In the genomic region with DNA sequence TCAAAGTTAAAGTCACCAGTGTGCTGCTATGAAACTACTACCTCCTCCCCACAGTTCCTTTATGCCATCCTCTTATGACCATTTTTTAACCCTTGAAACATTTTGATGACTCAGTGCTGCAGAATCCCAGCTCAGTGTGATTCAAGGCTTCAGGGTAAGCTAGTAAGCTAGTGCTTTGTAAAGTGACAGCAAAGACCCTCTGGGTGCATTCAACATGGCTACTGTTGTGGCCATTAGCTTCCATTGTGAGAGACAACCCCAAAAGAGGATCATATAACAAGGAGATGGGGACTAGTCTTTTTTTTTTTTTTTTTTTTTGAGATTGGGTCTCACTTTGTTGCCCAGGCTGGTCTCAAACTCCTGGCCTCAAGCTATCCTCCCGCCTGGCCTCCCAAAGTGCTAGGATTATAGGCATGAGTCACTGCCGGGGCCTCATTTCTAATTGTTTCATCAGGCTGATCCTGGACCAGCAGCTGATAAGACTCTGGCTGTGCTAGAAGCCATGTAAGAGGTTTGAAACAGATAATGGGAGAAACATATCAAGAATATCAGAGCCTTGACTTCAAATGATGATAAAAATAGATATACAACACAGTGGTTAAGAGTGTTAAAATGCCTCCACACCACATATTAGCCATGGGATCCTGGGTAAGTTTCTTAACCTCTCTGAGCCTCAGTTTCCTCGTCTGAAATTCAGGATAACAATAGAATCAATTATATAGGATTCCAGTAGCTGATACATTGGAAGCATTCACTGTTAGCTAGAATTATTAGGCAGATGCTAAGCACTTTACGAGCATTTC, we compare ENCODE assay signal across 1 cellular context.
TF ChIP-seq lines count a peak whose summit lies in the region.

No MANE protein-coding gene starts in this region.

TF ChIP-seq in K562, 482 proteins besides CTCF, POLR2A, EP300 and RAD21 (continued from another document):
- peak; percentile 51; the same call in 1 of the 2 replicates for TF ChIP-seq MBD2 (IDR thresholded peaks at IDR 0.05; ENCODE audit: borderline replicate concordance, low read depth)
- peak; percentile 62; the same call in 1 of the 2 replicates for TF ChIP-seq ETV5 (CRISPR knock-in tag; IDR thresholded peaks at IDR 0.05; ENCODE audit: low read depth)
- peak; percentile 77 for TF ChIP-seq EP400 (IDR thresholded peaks at IDR 0.05)
- TF ChIP-seq, protein P1, sequence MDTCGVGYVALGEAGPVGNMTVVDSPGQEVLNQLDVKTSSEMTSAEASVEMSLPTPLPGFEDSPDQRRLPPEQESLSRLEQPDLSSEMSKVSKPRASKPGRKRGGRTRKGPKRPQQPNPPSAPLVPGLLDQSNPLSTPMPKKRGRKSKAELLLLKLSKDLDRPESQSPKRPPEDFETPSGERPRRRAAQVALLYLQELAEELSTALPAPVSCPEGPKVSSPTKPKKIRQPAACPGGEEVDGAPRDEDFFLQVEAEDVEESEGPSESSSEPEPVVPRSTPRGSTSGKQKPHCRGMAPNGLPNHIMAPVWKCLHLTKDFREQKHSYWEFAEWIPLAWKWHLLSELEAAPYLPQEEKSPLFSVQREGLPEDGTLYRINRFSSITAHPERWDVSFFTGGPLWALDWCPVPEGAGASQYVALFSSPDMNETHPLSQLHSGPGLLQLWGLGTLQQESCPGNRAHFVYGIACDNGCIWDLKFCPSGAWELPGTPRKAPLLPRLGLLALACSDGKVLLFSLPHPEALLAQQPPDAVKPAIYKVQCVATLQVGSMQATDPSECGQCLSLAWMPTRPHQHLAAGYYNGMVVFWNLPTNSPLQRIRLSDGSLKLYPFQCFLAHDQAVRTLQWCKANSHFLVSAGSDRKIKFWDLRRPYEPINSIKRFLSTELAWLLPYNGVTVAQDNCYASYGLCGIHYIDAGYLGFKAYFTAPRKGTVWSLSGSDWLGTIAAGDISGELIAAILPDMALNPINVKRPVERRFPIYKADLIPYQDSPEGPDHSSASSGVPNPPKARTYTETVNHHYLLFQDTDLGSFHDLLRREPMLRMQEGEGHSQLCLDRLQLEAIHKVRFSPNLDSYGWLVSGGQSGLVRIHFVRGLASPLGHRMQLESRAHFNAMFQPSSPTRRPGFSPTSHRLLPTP (IDR thresholded peaks at IDR 0.05; ENCODE audit: borderline replicate concordance, extremely low read depth, insufficient read length), result peak; percentile 71
- TF ChIP-seq ESRRA (IDR thresholded peaks at IDR 0.05; ENCODE audit: borderline replicate concordance, low read depth), result peak; percentile 43; the same call in 1 of the 2 replicates
- TF ChIP-seq PTRF (tag; IDR thresholded peaks at IDR 0.05), result peak; percentile 77
- peak; percentile 63; the same call in 1 of the 2 replicates for TF ChIP-seq STAT5A (IDR thresholded peaks at IDR 0.05; ENCODE audit: borderline replicate concordance, low read length)
- TF ChIP-seq TAL1 (IDR thresholded peaks at IDR 0.05), result peak; percentile 73
- peak; percentile 88 for TF ChIP-seq BRD9 (IDR thresholded peaks at IDR 0.05; ENCODE audit: low read depth, partially characterized antibody)
- peak in 1 of 2 experiments; percentile 34; a peak in 2 of 4 replicates for TF ChIP-seq TEAD1 (CRISPR knock-in tag; IDR thresholded peaks at IDR 0.05)
- TF ChIP-seq CXXC5 (CRISPR knock-in tag; IDR thresholded peaks at IDR 0.05), result peak; percentile 66
- peak; percentile 76; the same call in 1 of the 2 replicates for TF ChIP-seq GATAD2B (IDR thresholded peaks at IDR 0.05; ENCODE audit: borderline replicate concordance)
- 0 out of 2 replicates have a peak, but pooled peaks have one; percentile 65 for TF ChIP-seq BCOR (IDR thresholded peaks at IDR 0.05)
- no peak for TF ChIP-seq HDGF (IDR thresholded peaks at IDR 0.05)
- peak; percentile 60 for TF ChIP-seq MYC (IDR thresholded peaks at IDR 0.05; ENCODE audit: low read depth, low read length)
- peak; percentile 68; the same call in 1 of the 2 replicates for TF ChIP-seq MYC (CRISPR knock-in tag; IDR thresholded peaks at IDR 0.05; ENCODE audit: borderline replicate concordance, low read depth)
- TF ChIP-seq, protein P2, sequence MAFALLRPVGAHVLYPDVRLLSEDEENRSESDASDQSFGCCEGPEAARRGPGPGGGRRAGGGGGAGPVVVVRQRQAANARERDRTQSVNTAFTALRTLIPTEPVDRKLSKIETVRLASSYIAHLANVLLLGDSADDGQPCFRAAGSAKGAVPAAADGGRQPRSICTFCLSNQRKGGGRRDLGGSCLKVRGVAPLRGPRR (CRISPR knock-in tag; IDR thresholded peaks at IDR 0.05), result no peak; the same call in none of the 2 replicates
- TF ChIP-seq ZNF146 (CRISPR knock-in tag; IDR thresholded peaks at IDR 0.05; ENCODE audit: unreplicated experiment), result no peak
- peak in 1 of 2 experiments; percentile 57; a peak in 1 of 4 replicates for TF ChIP-seq SRF (CRISPR knock-in tag; IDR thresholded peaks at IDR 0.05)
- TF ChIP-seq, protein P3, sequence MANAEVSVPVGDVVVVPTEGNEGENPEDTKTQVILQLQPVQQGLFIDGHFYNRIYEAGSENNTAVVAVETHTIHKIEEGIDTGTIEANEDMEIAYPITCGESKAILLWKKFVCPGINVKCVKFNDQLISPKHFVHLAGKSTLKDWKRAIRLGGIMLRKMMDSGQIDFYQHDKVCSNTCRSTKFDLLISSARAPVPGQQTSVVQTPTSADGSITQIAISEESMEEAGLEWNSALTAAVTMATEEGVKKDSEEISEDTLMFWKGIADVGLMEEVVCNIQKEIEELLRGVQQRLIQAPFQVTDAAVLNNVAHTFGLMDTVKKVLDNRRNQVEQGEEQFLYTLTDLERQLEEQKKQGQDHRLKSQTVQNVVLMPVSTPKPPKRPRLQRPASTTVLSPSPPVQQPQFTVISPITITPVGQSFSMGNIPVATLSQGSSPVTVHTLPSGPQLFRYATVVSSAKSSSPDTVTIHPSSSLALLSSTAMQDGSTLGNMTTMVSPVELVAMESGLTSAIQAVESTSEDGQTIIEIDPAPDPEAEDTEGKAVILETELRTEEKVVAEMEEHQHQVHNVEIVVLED (CRISPR knock-in tag; IDR thresholded peaks at IDR 0.05), result no peak; the same call in 1 of the 2 replicates
- TF ChIP-seq, protein P4, sequence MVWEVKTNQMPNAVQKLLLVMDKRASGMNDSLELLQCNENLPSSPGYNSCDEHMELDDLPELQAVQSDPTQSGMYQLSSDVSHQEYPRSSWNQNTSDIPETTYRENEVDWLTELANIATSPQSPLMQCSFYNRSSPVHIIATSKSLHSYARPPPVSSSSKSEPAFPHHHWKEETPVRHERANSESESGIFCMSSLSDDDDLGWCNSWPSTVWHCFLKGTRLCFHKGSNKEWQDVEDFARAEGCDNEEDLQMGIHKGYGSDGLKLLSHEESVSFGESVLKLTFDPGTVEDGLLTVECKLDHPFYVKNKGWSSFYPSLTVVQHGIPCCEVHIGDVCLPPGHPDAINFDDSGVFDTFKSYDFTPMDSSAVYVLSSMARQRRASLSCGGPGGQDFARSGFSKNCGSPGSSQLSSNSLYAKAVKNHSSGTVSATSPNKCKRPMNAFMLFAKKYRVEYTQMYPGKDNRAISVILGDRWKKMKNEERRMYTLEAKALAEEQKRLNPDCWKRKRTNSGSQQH (CRISPR knock-in tag; IDR thresholded peaks at IDR 0.05), result 0 out of 2 replicates have a peak, but pooled peaks have one; percentile 5
- TF ChIP-seq NR2C2 (CRISPR knock-in tag; IDR thresholded peaks at IDR 0.05), result no peak
- peak; percentile 71 for TF ChIP-seq NR2C2 (tag; IDR thresholded peaks at IDR 0.05)
- no peak for TF ChIP-seq ESRRB (CRISPR knock-in tag; IDR thresholded peaks at IDR 0.05; ENCODE audit: borderline replicate concordance)
- TF ChIP-seq FOXK1 (CRISPR knock-in tag; IDR thresholded peaks at IDR 0.05; ENCODE audit: borderline replicate concordance), result no peak
- TF ChIP-seq, protein P5, sequence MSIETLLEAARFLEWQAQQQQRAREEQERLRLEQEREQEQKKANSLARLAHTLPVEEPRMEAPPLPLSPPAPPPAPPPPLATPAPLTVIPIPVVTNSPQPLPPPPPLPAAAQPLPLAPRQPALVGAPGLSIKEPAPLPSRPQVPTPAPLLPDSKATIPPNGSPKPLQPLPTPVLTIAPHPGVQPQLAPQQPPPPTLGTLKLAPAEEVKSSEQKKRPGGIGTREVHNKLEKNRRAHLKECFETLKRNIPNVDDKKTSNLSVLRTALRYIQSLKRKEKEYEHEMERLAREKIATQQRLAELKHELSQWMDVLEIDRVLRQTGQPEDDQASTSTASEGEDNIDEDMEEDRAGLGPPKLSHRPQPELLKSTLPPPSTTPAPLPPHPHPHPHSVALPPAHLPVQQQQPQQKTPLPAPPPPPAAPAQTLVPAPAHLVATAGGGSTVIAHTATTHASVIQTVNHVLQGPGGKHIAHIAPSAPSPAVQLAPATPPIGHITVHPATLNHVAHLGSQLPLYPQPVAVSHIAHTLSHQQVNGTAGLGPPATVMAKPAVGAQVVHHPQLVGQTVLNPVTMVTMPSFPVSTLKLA (conservative IDR thresholded peaks at IDR 0.05), result peak in 1 of 2 experiments; percentile 38; a peak in 1 of 4 replicates
- peak; percentile 52; the same call in 1 of the 2 replicates for TF ChIP-seq NCOR1 (IDR thresholded peaks at IDR 0.05)
- peak; percentile 72; the same call in 1 of the 2 replicates for TF ChIP-seq C11orf30 (IDR thresholded peaks at IDR 0.05; ENCODE audit: low read depth)
- TF ChIP-seq ZNF707 (CRISPR knock-in tag; conservative IDR thresholded peaks at IDR 0.05), result no peak
- peak; percentile 80 for TF ChIP-seq NCOA1 (IDR thresholded peaks at IDR 0.05; ENCODE audit: low read depth)
- peak; percentile 52; the same call in 1 of the 2 replicates for TF ChIP-seq HDAC2 (IDR thresholded peaks at IDR 0.05)
- TF ChIP-seq MAFG (tag; conservative IDR thresholded peaks at IDR 0.05), result no peak; the same call in 1 of the 2 replicates
- TF ChIP-seq, protein P6, sequence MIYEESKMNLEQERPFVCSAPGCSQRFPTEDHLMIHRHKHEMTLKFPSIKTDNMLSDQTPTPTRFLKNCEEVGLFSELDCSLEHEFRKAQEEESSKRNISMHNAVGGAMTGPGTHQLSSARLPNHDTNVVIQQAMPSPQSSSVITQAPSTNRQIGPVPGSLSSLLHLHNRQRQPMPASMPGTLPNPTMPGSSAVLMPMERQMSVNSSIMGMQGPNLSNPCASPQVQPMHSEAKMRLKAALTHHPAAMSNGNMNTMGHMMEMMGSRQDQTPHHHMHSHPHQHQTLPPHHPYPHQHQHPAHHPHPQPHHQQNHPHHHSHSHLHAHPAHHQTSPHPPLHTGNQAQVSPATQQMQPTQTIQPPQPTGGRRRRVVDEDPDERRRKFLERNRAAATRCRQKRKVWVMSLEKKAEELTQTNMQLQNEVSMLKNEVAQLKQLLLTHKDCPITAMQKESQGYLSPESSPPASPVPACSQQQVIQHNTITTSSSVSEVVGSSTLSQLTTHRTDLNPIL (CRISPR knock-in tag; IDR thresholded peaks at IDR 0.05), result 0 out of 2 replicates have a peak, but pooled peaks have one; percentile 26
- TF ChIP-seq, protein P7, sequence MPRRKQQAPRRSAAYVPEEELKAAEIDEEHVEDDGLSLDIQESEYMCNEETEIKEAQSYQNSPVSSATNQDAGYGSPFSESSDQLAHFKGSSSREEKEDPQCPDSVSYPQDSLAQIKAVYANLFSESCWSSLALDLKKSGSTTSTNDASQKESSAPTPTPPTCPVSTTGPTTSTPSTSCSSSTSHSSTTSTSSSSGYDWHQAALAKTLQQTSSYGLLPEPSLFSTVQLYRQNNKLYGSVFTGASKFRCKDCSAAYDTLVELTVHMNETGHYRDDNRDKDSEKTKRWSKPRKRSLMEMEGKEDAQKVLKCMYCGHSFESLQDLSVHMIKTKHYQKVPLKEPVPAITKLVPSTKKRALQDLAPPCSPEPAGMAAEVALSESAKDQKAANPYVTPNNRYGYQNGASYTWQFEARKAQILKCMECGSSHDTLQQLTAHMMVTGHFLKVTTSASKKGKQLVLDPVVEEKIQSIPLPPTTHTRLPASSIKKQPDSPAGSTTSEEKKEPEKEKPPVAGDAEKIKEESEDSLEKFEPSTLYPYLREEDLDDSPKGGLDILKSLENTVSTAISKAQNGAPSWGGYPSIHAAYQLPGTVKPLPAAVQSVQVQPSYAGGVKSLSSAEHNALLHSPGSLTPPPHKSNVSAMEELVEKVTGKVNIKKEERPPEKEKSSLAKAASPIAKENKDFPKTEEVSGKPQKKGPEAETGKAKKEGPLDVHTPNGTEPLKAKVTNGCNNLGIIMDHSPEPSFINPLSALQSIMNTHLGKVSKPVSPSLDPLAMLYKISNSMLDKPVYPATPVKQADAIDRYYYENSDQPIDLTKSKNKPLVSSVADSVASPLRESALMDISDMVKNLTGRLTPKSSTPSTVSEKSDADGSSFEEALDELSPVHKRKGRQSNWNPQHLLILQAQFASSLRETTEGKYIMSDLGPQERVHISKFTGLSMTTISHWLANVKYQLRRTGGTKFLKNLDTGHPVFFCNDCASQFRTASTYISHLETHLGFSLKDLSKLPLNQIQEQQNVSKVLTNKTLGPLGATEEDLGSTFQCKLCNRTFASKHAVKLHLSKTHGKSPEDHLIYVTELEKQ (CRISPR knock-in tag; IDR thresholded peaks at IDR 0.05), result peak; percentile 42; the same call in 1 of the 2 replicates
- TF ChIP-seq CC2D1A (IDR thresholded peaks at IDR 0.05), result 0 out of 2 replicates have a peak, but pooled peaks have one; percentile 56
- TF ChIP-seq, protein P8, sequence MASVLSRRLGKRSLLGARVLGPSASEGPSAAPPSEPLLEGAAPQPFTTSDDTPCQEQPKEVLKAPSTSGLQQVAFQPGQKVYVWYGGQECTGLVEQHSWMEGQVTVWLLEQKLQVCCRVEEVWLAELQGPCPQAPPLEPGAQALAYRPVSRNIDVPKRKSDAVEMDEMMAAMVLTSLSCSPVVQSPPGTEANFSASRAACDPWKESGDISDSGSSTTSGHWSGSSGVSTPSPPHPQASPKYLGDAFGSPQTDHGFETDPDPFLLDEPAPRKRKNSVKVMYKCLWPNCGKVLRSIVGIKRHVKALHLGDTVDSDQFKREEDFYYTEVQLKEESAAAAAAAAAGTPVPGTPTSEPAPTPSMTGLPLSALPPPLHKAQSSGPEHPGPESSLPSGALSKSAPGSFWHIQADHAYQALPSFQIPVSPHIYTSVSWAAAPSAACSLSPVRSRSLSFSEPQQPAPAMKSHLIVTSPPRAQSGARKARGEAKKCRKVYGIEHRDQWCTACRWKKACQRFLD (CRISPR knock-in tag; IDR thresholded peaks at IDR 0.05), result peak; percentile 87
- peak; percentile 80 for TF ChIP-seq CBFA2T3 (IDR thresholded peaks at IDR 0.05)
- peak; percentile 73 for TF ChIP-seq CEBPB (tag; IDR thresholded peaks at IDR 0.05)
- TF ChIP-seq, protein P9, sequence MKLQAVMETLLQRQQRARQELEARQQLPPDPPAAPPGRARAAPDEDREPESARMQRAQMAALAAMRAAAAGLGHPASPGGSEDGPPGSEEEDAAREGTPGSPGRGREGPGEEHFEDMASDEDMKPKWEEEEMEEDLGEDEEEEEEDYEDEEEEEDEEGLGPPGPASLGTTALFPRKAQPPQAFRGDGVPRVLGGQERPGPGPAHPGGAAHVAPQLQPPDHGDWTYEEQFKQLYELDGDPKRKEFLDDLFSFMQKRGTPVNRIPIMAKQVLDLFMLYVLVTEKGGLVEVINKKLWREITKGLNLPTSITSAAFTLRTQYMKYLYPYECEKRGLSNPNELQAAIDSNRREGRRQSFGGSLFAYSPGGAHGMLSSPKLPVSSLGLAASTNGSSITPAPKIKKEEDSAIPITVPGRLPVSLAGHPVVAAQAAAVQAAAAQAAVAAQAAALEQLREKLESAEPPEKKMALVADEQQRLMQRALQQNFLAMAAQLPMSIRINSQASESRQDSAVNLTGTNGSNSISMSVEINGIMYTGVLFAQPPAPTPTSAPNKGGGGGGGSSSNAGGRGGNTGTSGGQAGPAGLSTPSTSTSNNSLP (IDR thresholded peaks at IDR 0.05; ENCODE audit: borderline replicate concordance, low read depth, low read length), result peak; percentile 90
- TF ChIP-seq, protein P10, sequence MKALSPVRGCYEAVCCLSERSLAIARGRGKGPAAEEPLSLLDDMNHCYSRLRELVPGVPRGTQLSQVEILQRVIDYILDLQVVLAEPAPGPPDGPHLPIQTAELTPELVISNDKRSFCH (CRISPR knock-in tag; IDR thresholded peaks at IDR 0.05), result no peak
- TF ChIP-seq, protein P10 (tag; IDR thresholded peaks at IDR 0.05), result peak; percentile 53; the same call in 1 of the 2 replicates
- TF ChIP-seq TRIM28 (IDR thresholded peaks at IDR 0.05), result 0 out of 2 replicates have a peak, but pooled peaks have one; percentile 36
